In genomic region chr10:75755528-75755927, GRCh38 we compare ENCODE assay signal across 1 cellular context.
A peak's percentile ranks its signal among the peaks of the same experiment; 100 is the strongest.
TF ChIP-seq lines count a peak whose summit lies in the region.

No MANE protein-coding gene starts in this region.

TF ChIP-seq in HepG2, 621 proteins besides CTCF, POLR2A, EP300 and RAD21 (continued from another document and continues in another):
- no peak for TF ChIP-seq ZBTB40 (IDR thresholded peaks at IDR 0.05)
- peak; percentile 67 for TF ChIP-seq ZBTB40 (CRISPR knock-in tag; IDR thresholded peaks at IDR 0.05)
- TF ChIP-seq RCOR2 (CRISPR knock-in tag; IDR thresholded peaks at IDR 0.05) = peak; percentile 86
- peak; percentile 70 for TF ChIP-seq DPF2 (CRISPR knock-in tag; IDR thresholded peaks at IDR 0.05; ENCODE audit: borderline replicate concordance, low read depth)
- TF ChIP-seq NR2F1 (CRISPR knock-in tag; IDR thresholded peaks at IDR 0.05) = peak in 1 of 2 experiments; percentile 23; a peak in 1 of 4 replicates
- peak; percentile 97 for TF ChIP-seq MED1 (CRISPR knock-in tag; IDR thresholded peaks at IDR 0.05)
- peak; percentile 96 for TF ChIP-seq HDAC2 (CRISPR knock-in tag; IDR thresholded peaks at IDR 0.05)
- TF ChIP-seq TARDBP (CRISPR knock-in tag; IDR thresholded peaks at IDR 0.05) = peak; percentile 81
- TF ChIP-seq KDM5B (CRISPR knock-in tag; IDR thresholded peaks at IDR 0.05; ENCODE audit: borderline replicate concordance) = peak; percentile 56; the same call in 1 of the 2 replicates
- peak; percentile 94 for TF ChIP-seq ATF3 (CRISPR knock-in tag; IDR thresholded peaks at IDR 0.05)
- TF ChIP-seq RARA (CRISPR knock-in tag; IDR thresholded peaks at IDR 0.05) = peak; percentile 86
- TF ChIP-seq ELF3 (CRISPR knock-in tag; IDR thresholded peaks at IDR 0.05) = peak; percentile 74; the same call in 1 of the 2 replicates
- TF ChIP-seq ATF7-NPFF (CRISPR knock-in tag; IDR thresholded peaks at IDR 0.05; ENCODE audit: low read depth) = 0 out of 2 replicates have a peak, but pooled peaks have one; percentile 66
- TF ChIP-seq SP4 (CRISPR knock-in tag; IDR thresholded peaks at IDR 0.05) = no peak
- no peak for TF ChIP-seq ZNF276 (CRISPR knock-in tag; IDR thresholded peaks at IDR 0.05; ENCODE audit: low read depth)
- peak; percentile 95 for TF ChIP-seq ZNF687 (CRISPR knock-in tag; IDR thresholded peaks at IDR 0.05)
- TF ChIP-seq PATZ1 (CRISPR knock-in tag; IDR thresholded peaks at IDR 0.05) = peak; percentile 85
- peak; percentile 87; the same call in 1 of the 2 replicates for TF ChIP-seq ZNF724P (CRISPR knock-in tag; IDR thresholded peaks at IDR 0.05; ENCODE audit: borderline replicate concordance)
- TF ChIP-seq PTBP1 (IDR thresholded peaks at IDR 0.05; ENCODE audit: low read depth, low read length, poor library complexity, severe bottlenecking) = no peak
- TF ChIP-seq ZMYM4 (CRISPR knock-in tag; IDR thresholded peaks at IDR 0.05) = peak; percentile 95
- TF ChIP-seq NCOR1 (IDR thresholded peaks at IDR 0.05; ENCODE audit: borderline replicate concordance, low read length) = 0 out of 2 replicates have a peak, but pooled peaks have one; percentile 48
- peak; percentile 51; the same call in 1 of the 2 replicates for TF ChIP-seq ZNF280D (CRISPR knock-in tag; IDR thresholded peaks at IDR 0.05)
- TF ChIP-seq ZBTB44 (CRISPR knock-in tag; IDR thresholded peaks at IDR 0.05) = 0 out of 2 replicates have a peak, but pooled peaks have one; percentile 6
- 0 out of 2 replicates have a peak, but pooled peaks have one; percentile 52 for TF ChIP-seq SAFB2 (CRISPR knock-in tag; IDR thresholded peaks at IDR 0.05; ENCODE audit: borderline replicate concordance, low read depth)
- peak; percentile 40; the same call in 1 of the 2 replicates for TF ChIP-seq SKIL (CRISPR knock-in tag; IDR thresholded peaks at IDR 0.05; ENCODE audit: borderline replicate concordance)
- TF ChIP-seq HOXA3 (CRISPR knock-in tag; IDR thresholded peaks at IDR 0.05) = peak; percentile 82
- TF ChIP-seq MTA1 (CRISPR knock-in tag; IDR thresholded peaks at IDR 0.05; ENCODE audit: borderline replicate concordance) = peak; percentile 97
- peak; percentile 66; the same call in 1 of the 2 replicates for TF ChIP-seq MYC (CRISPR knock-in tag; IDR thresholded peaks at IDR 0.05; ENCODE audit: borderline replicate concordance)
- TF ChIP-seq ZNF136 (CRISPR knock-in tag; IDR thresholded peaks at IDR 0.05; ENCODE audit: low read depth) = no peak
- peak; percentile 70; the same call in 1 of the 2 replicates for TF ChIP-seq TRIM24 (CRISPR knock-in tag; IDR thresholded peaks at IDR 0.05)
